In the genomic region with DNA sequence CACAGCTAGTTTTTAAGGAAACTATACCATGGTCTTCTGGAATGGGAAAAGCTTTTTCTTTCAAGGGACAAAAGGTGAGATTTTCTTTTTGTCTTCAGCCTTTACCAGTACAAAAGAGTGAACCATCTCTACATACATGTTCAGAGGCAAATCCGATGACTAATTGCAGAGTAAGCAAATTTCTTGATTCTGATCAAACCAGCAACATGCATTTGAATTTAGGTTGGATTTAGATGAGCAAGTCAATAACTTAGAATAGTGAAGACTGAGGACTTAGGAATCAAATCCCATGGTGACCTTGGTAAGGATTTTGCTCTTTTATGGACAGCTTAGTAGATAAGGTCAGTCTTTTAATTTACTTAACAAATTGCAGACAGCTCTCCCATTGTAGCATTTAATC, we compare ENCODE assay signal across 18 cellular contexts.
A peak's percentile ranks its signal among the peaks of the same experiment; 100 is the strongest.
DNase-seq lines count a peak whose midpoint lies in the region; ATAC-seq and TF ChIP-seq lines count a peak whose summit lies in the region.
"Had no signal": no experiment of that assay in that cellular context is flagged by ENCODE, and none has a peak within 500 bp of the region (broad histone marks: within the 10 kb centered on the region; RNA-seq: fewer than 3 reads in every experiment).

No MANE protein-coding gene starts in this region.

- H3K4me1 ChIP-seq in GM23248 (ENCODE audit: insufficient read depth) (peaks cover 53% of the 10 kb centered on the region), smooth muscle cell (ENCODE audit: low read depth) (peaks cover 39% of the 10 kb centered on the region)
- H3K4me1 ChIP-seq: pancreas had no signal

- H3K9me2 ChIP-seq in GM23248 (ENCODE audit: insufficient read depth): no peaks in the 10 kb centered on the region

- TF ChIP-seq CTCF in smooth muscle cell (IDR thresholded peaks at IDR 0.05; ENCODE audit: borderline replicate concordance, insufficient read depth, poor library complexity, severe bottlenecking): no peak

- H3K4me2 ChIP-seq in GM23248 (ENCODE audit: unreplicated experiment) (peak overlapping the region; percentile 47), smooth muscle cell (peak overlapping the region; percentile 91)

- H3F3A ChIP-seq in GM23248 (ENCODE audit: insufficient read depth): peaks cover 96% of the 10 kb centered on the region
- peaks cover 34% of the 10 kb centered on the region for H3F3A ChIP-seq in smooth muscle cell (ENCODE audit: low read depth)

- no peak for ATAC-seq in HG02870 (IDR thresholded peaks at IDR 0.05; ENCODE audit: unreplicated experiment)
- ATAC-seq in activated CD4-positive, CD25-positive, alpha-beta regulatory T cell treated with anti-CD3 and anti-CD28 coated beads, Interleukin-2, amount 50 U/mL, for 24 hours: no peak
- ATAC-seq: activated CD4-positive, alpha-beta T cell treated with anti-CD3 and anti-CD28 coated beads for 36 hours; naive thymus-derived CD4-positive, alpha-beta T cell; pancreas; right cardiac atrium had no signal

- no peaks in the 10 kb centered on the region for H3K9me3 ChIP-seq in GM23248 (ENCODE audit: low read depth)
- H3K9me3 ChIP-seq in smooth muscle cell (replicated peaks; ENCODE audit: low read depth): no peaks in the 10 kb centered on the region
- H3K9me3 ChIP-seq: pancreas, suprapubic skin had no signal

- H2AFZ ChIP-seq in GM23248 (no peak overlapping the region), smooth muscle cell (ENCODE audit: low read depth) (no peak overlapping the region)

- in situ Hi-C loops in GM23248 (cut with MboI): no loop called here

- H3K36me3 ChIP-seq in GM23248 (ENCODE audit: low read depth) (peaks cover 28% of the 10 kb centered on the region), smooth muscle cell (ENCODE audit: low read depth) (no peaks in the 10 kb centered on the region)
- H3K36me3 ChIP-seq: pancreas, suprapubic skin had no signal

- H3K9ac ChIP-seq in GM23248 (0 out of 2 replicates have a peak overlapping the region, but pooled peaks have one; percentile 4), smooth muscle cell (ENCODE audit: low read depth) (peak overlapping the region; percentile 38)

- peak; percentile 49 for DNase-seq in GM23248
- no peak for DNase-seq in epithelial cell of prostate (ENCODE audit: low read depth, low spot score)
- no peak for DNase-seq in smooth muscle cell (lab: John Stamatoyannopoulos, UW; ENCODE audit: unreplicated experiment)
- DNase-seq in T1000 (lab: John Stamatoyannopoulos, UW): no peak
- DNase-seq: activated CD4-positive, alpha-beta T cell treated with anti-CD3 and anti-CD28 coated beads for 36 hours; activated naive CD4-positive, alpha-beta T cell treated with anti-CD3 and anti-CD28 coated beads, Interleukin-2, amount 50 U/mL, for 16 hours; DMS79 treated with DMSO at 0.1 percent for 48 hours; kidney glomerular epithelial cell; naive thymus-derived CD4-positive, alpha-beta T cell; NCI-H2107; pancreas; right cardiac atrium; stimulated activated CD4-positive, alpha-beta T cell treated with anti-CD3 and anti-CD28 coated beads, Interleukin-15, amount 100 ng/mL, for 24 hours; SW 1271 had no signal

- H3K27me3 ChIP-seq in GM23248 (replicated peaks; ENCODE audit: insufficient read depth) (no peaks in the 10 kb centered on the region), smooth muscle cell (ENCODE audit: low read depth) (no peaks in the 10 kb centered on the region)
- H3K27me3 ChIP-seq: pancreas, suprapubic skin had no signal

- peak overlapping the region; percentile 89 for H3K27ac ChIP-seq in GM23248
- H3K27ac ChIP-seq in angular gyrus (ENCODE audit: low read depth, low read length): peak overlapping the region; percentile 8
- peak overlapping the region; percentile 82 for H3K27ac ChIP-seq in epithelial cell of prostate
- H3K27ac ChIP-seq in smooth muscle cell (ENCODE audit: low read depth): peak overlapping the region; percentile 93
- H3K27ac ChIP-seq: pancreas, suprapubic skin had no signal

- H4K20me1 ChIP-seq in GM23248 (ENCODE audit: insufficient read depth) (no peaks in the 10 kb centered on the region), smooth muscle cell (ENCODE audit: low read depth) (no peaks in the 10 kb centered on the region)

- H3K4me3 ChIP-seq in GM23248 (no peak overlapping the region), smooth muscle cell (no peak overlapping the region)
- H3K4me3 ChIP-seq: pancreas, suprapubic skin had no signal

- H3K79me2 ChIP-seq in GM23248 (ENCODE audit: insufficient read depth): peaks cover 81% of the 10 kb centered on the region
- peaks cover 74% of the 10 kb centered on the region for H3K79me2 ChIP-seq in smooth muscle cell (ENCODE audit: low read depth)

- WGBS in GM23248 (ENCODE audit: low coverage in 1 of 2, low lambda C conversion rate in 2 of 2, missing lambda C conversion rate in 2 of 2), 2 experiments: 68 to 70% methylated on average over 1 of the region's 1 CpG
- WGBS in smooth muscle cell (ENCODE audit: low lambda C conversion rate): 88% methylated on average over 1 of the region's 1 CpG

Comparison
In these comparisons a context has a peak if more than half of its experiments do, and no peak if none do; other contexts are left out.
1. H3K27ac ChIP-seq: peak in every context shown above with its lines; median percentile 93 in smooth muscle cell; 89 in GM23248; 82 in epithelial cell of prostate; 8 in angular gyrus.